In the genomic region with DNA sequence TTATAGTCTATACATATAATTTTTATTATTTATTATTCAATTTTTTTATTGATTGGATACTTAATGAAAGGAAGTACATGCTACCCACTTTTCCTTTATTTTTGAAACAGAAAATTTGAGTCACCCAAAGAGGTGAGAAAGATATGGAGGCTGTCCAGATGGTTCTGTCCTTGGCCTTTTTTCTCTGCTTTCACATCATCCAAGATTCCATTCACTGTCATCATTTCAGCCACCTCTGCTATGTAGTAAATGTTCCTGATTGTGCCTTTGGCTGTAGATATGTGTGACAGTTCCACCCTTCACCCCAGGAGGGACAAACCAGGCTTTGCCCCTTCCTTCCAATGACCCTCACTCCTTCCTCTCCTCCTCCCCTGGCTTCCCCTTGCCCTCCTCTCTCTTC, we compare ENCODE assay signal across 27 cellular contexts.
"Had no signal": no experiment of that assay in that cellular context is flagged by ENCODE, and none has a peak within 500 bp of the region (broad histone marks: within the 10 kb centered on the region; RNA-seq: fewer than 3 reads in every experiment).

No MANE protein-coding gene starts in this region.

- H3K27me3 Mint-ChIP-seq: activated CD4-positive, alpha-beta T cell treated with anti-CD3 and anti-CD28 coated beads, Interleukin-2, amount 10 ng/mL, durations not matched to agents 7 days and 5 days; activated CD8-positive, alpha-beta memory T cell treated with anti-CD3 and anti-CD28 coated beads, Interleukin-2, amount 10 ng/mL, durations not matched to agents 7 days and 5 days; activated CD8-positive, alpha-beta T cell treated with anti-CD3 and anti-CD28 coated beads for 36 hours; activated naive CD4-positive, alpha-beta T cell treated with anti-CD3 and anti-CD28 coated beads, Interleukin-2, amount 50 U/mL, for 24 hours had no signal

- H3K4me3 ChIP-seq: hepatocyte, left lung, lung, ovary, prostate gland, thyroid gland had no signal

- DNase-seq: activated CD4-positive, alpha-beta T cell treated with anti-CD3 and anti-CD28 coated beads, Interleukin-2, amount 10 ng/mL, durations not matched to agents 7 days and 5 days; activated CD4-positive, CD25-positive, alpha-beta regulatory T cell treated with anti-CD3 and anti-CD28 coated beads, Interleukin-2, amount 50 U/mL, for 72 hours; activated CD8-positive, alpha-beta memory T cell treated with anti-CD3 and anti-CD28 coated beads, Interleukin-2, amount 10 ng/mL, durations not matched to agents 7 days and 5 days; activated CD8-positive, alpha-beta T cell treated with anti-CD3 and anti-CD28 coated beads for 36 hours; activated gamma-delta T cell treated with Interleukin-2 at 50 U/mL for 16 hours; activated T-cell treated with anti-CD3 and anti-CD28 coated beads for 4 hours; aorta; caudate nucleus; effector memory CD4-positive, alpha-beta T cell; glutamatergic neuron; immature natural killer cell; left lung; naive thymus-derived CD8-positive, alpha-beta T cell; ovary; stimulated activated CD4-positive, alpha-beta T cell treated with anti-CD3 and anti-CD28 coated beads, Interleukin-4, amount 100 ng/mL, for 24 hours; stimulated activated naive CD4-positive, alpha-beta T cell treated with Interleukin-2 at 50 U/mL for 16 hours; substantia nigra; thyroid gland; WERI-Rb-1 had no signal

- H3K4me1 Mint-ChIP-seq: activated CD4-positive, alpha-beta T cell treated with anti-CD3 and anti-CD28 coated beads, Interleukin-2, amount 10 ng/mL, durations not matched to agents 7 days and 5 days had no signal

- H3K36me3 ChIP-seq: left lung, ovary, prostate gland, thyroid gland, WERI-Rb-1 had no signal

- ATAC-seq: activated CD8-positive, alpha-beta memory T cell treated with anti-CD3 and anti-CD28 coated beads, Interleukin-2, amount 10 ng/mL, durations not matched to agents 7 days and 5 days; activated CD8-positive, alpha-beta T cell treated with anti-CD3 and anti-CD28 coated beads for 36 hours; esophagus mucosa; left lung; naive thymus-derived CD8-positive, alpha-beta T cell had no signal

- H3K79me2 ChIP-seq: hepatocyte had no signal

- H3K9me3 ChIP-seq: left lung, ovary, prostate gland, thyroid gland had no signal

- H3K4me1 ChIP-seq: prostate gland, thyroid gland had no signal

- H3K36me3 Mint-ChIP-seq: activated naive CD4-positive, alpha-beta T cell treated with anti-CD3 and anti-CD28 coated beads, Interleukin-2, amount 50 U/mL, for 24 hours; brain; mesothelial cell of epicardium; naive thymus-derived CD8-positive, alpha-beta T cell had no signal

- H3K27ac Mint-ChIP-seq: activated CD4-positive, alpha-beta T cell treated with anti-CD3 and anti-CD28 coated beads, Interleukin-2, amount 10 ng/mL, durations not matched to agents 7 days and 5 days; activated CD8-positive, alpha-beta memory T cell treated with anti-CD3 and anti-CD28 coated beads, Interleukin-2, amount 10 ng/mL, durations not matched to agents 7 days and 5 days; activated CD8-positive, alpha-beta T cell treated with anti-CD3 and anti-CD28 coated beads for 36 hours; activated naive CD4-positive, alpha-beta T cell treated with anti-CD3 and anti-CD28 coated beads, Interleukin-2, amount 50 U/mL, for 24 hours; activated T-helper 1 cell treated with anti-CD3 and anti-CD28 coated beads, Interleukin-12 subunit alpha, Interleukin-12 subunit beta, Interleukin-2, Interleukin-4 antibody, amounts not matched to agents 30 ng/mL and 10 ng/mL and 1 ng/mL, durations not matched to agents 14 hours and 24 hours and 36 hours; brain had no signal

- H3K27ac ChIP-seq: hepatocyte, left lung, prostate gland, thyroid gland, WERI-Rb-1 had no signal

- H3K4me2 ChIP-seq: hepatocyte had no signal

- H3K9me3 Mint-ChIP-seq: activated CD8-positive, alpha-beta T cell treated with anti-CD3 and anti-CD28 coated beads for 36 hours; activated naive CD4-positive, alpha-beta T cell treated with anti-CD3 and anti-CD28 coated beads, Interleukin-2, amount 50 U/mL, for 24 hours; activated T-helper 1 cell treated with anti-CD3 and anti-CD28 coated beads, Interleukin-12 subunit alpha, Interleukin-12 subunit beta, Interleukin-2, Interleukin-4 antibody, amounts not matched to agents 30 ng/mL and 10 ng/mL and 1 ng/mL, durations not matched to agents 14 hours and 24 hours and 36 hours; brain; immature natural killer cell; mesothelial cell of epicardium; naive thymus-derived CD8-positive, alpha-beta T cell had no signal

- H3K4me3 Mint-ChIP-seq: activated CD4-positive, alpha-beta T cell treated with anti-CD3 and anti-CD28 coated beads, Interleukin-2, amount 10 ng/mL, durations not matched to agents 7 days and 5 days; activated CD8-positive, alpha-beta memory T cell treated with anti-CD3 and anti-CD28 coated beads, Interleukin-2, amount 10 ng/mL, durations not matched to agents 7 days and 5 days; activated CD8-positive, alpha-beta T cell treated with anti-CD3 and anti-CD28 coated beads for 36 hours; activated naive CD4-positive, alpha-beta T cell treated with anti-CD3 and anti-CD28 coated beads, Interleukin-2, amount 50 U/mL, for 24 hours; activated T-helper 1 cell treated with anti-CD3 and anti-CD28 coated beads, Interleukin-12 subunit alpha, Interleukin-12 subunit beta, Interleukin-2, Interleukin-4 antibody, amounts not matched to agents 30 ng/mL and 10 ng/mL and 1 ng/mL, durations not matched to agents 14 hours and 24 hours and 36 hours; brain; immature natural killer cell; mesothelial cell of epicardium; naive thymus-derived CD8-positive, alpha-beta T cell had no signal

- H3K27me3 ChIP-seq: hepatocyte, left lung, ovary, thyroid gland had no signal
